5 cellular contexts compared by ENCODE assay signal in genomic region chr1:83212033-83212432, GRCh38.
DNase-seq lines count a peak whose midpoint lies in the region; ATAC-seq, FAIRE-seq and TF ChIP-seq lines count a peak whose summit lies in the region.
"Not testable (repeated sequence)": the region's sequence is repeated elsewhere in the genome, so short reads cannot be mapped to it uniquely, and the experiment has no call there.

No MANE protein-coding gene starts in this region.

- not testable (repeated sequence) for H2AFZ ChIP-seq in OCI-LY3 (ENCODE audit: low read depth, low read length); keratinocyte (ENCODE audit: control insufficient read depth, low read length)

- dilution Hi-C loops in keratinocyte (cut with MboI; ENCODE audit: extremely low pct_ligation_motif_present, low sequenced_read_pairs) = not testable (repeated sequence)

- H3K27me3 Mint-ChIP-seq in stimulated activated memory B cell treated with anti-CD40 and anti-IgM and Interleukin-4, amounts not matched to agents 10 μg/mL and 1 μg/mL and 100 μg/mL, for 72 hours = not testable (repeated sequence)

- H3K4me1 Mint-ChIP-seq in stimulated activated memory B cell treated with anti-CD40 and anti-IgM and Interleukin-4, amounts not matched to agents 10 μg/mL and 1 μg/mL and 100 μg/mL, for 72 hours = not testable (repeated sequence)

- not testable (repeated sequence) for H3K27ac Mint-ChIP-seq in stimulated activated memory B cell treated with anti-CD40 and anti-IgM and Interleukin-4, amounts not matched to agents 10 μg/mL and 1 μg/mL and 100 μg/mL, for 72 hours

- H3K4me1 ChIP-seq in OCI-LY3 (ENCODE audit: low read length); keratinocyte (ENCODE audit: control insufficient read depth, extremely low read depth, insufficient read depth, low read length): not testable (repeated sequence)

- TF ChIP-seq CTCF in OCI-LY3 (IDR thresholded peaks at IDR 0.05; ENCODE audit: low read depth, low read length); keratinocyte (optimal IDR thresholded peaks at IDR 0.05 in 1 of 3, IDR thresholded peaks at IDR 0.05 in 1 of 3, conservative IDR thresholded peaks at IDR 0.05 in 1 of 3; ENCODE audit: extremely low read depth in 1 of 3, insufficient read depth in 2 of 3, low read length in 3 of 3): not testable (repeated sequence)

- not testable (repeated sequence) for DNase-seq in GM18507 (ENCODE audit: extremely low spot score, insufficient read length, low read depth); keratinocyte (ENCODE audit: low read depth, low spot score)
- peak; percentile 1 for DNase-seq in MV-4-11 (lab: John Stamatoyannopoulos, UW)

- peak; percentile 48 for ATAC-seq in stimulated activated memory B cell treated with anti-CD40 and anti-IgM and Interleukin-4, amounts not matched to agents 10 μg/mL and 1 μg/mL and 100 μg/mL, for 72 hours

- not testable (repeated sequence) for H3K9ac ChIP-seq in OCI-LY3 (ENCODE audit: low read length); keratinocyte (ENCODE audit: control insufficient read depth, extremely low read depth, insufficient read depth, low read length)

- not testable (repeated sequence) for H3K36me3 Mint-ChIP-seq in stimulated activated memory B cell treated with anti-CD40 and anti-IgM and Interleukin-4, amounts not matched to agents 10 μg/mL and 1 μg/mL and 100 μg/mL, for 72 hours

- 0 out of 2 replicates have a peak overlapping the region, but pooled peaks have one; percentile 19 for H3K27ac ChIP-seq in OCI-LY3 (ENCODE audit: low read length)
- H3K27ac ChIP-seq in keratinocyte (ENCODE audit: control insufficient read depth, insufficient read depth, low read length) = not testable (repeated sequence)

- not testable (repeated sequence) for H4K20me1 ChIP-seq in OCI-LY3 (ENCODE audit: insufficient read depth, low read length); keratinocyte (ENCODE audit: control insufficient read depth, extremely low read depth, insufficient read depth, low read length)

- H3K36me3 ChIP-seq in OCI-LY3 (replicated peaks; ENCODE audit: low read depth, low read length); keratinocyte (ENCODE audit: control insufficient read depth in 2 of 2, extremely low read depth in 1 of 2, insufficient read depth in 2 of 2, low read length in 2 of 2): not testable (repeated sequence)

- H3K4me2 ChIP-seq in OCI-LY3 (ENCODE audit: low read length); keratinocyte (ENCODE audit: control insufficient read depth, extremely low read depth, insufficient read depth, low read depth, low read length): not testable (repeated sequence)

- not testable (repeated sequence) for H3K27me3 ChIP-seq in OCI-LY3 (ENCODE audit: low read depth, low read length); keratinocyte (ENCODE audit: control insufficient read depth, extremely low read depth, insufficient read depth, low read length)

- H3K9me3 ChIP-seq in OCI-LY3 (ENCODE audit: insufficient read depth, low read length); keratinocyte (ENCODE audit: control insufficient read depth, low read depth, low read length): not testable (repeated sequence)

- H3K9me1 ChIP-seq in keratinocyte (ENCODE audit: control insufficient read depth, extremely low read depth, insufficient read depth, low read length) = not testable (repeated sequence)

- not testable (repeated sequence) for H3K9me3 Mint-ChIP-seq in stimulated activated memory B cell treated with anti-CD40 and anti-IgM and Interleukin-4, amounts not matched to agents 10 μg/mL and 1 μg/mL and 100 μg/mL, for 72 hours

- H3K4me3 ChIP-seq in OCI-LY3 (ENCODE audit: low read length); keratinocyte (ENCODE audit: control insufficient read depth in 2 of 3, extremely low read depth in 1 of 3, insufficient read depth in 2 of 3, low read depth in 1 of 3, low read length in 3 of 3): not testable (repeated sequence)

- H3K79me2 ChIP-seq in OCI-LY3 (ENCODE audit: low read length); keratinocyte (ENCODE audit: control insufficient read depth, insufficient read depth, low read length): not testable (repeated sequence)

- peak; percentile 5 for FAIRE-seq in GM18507 (lab: Jason Lieb, UNC)
- FAIRE-seq in keratinocyte (lab: Jason Lieb, UNC) = peak; percentile 62

- H3K4me3 Mint-ChIP-seq in stimulated activated memory B cell treated with anti-CD40 and anti-IgM and Interleukin-4, amounts not matched to agents 10 μg/mL and 1 μg/mL and 100 μg/mL, for 72 hours = not testable (repeated sequence)
